Comparison of ENCODE assay signal across 7 cellular contexts in the genomic region with DNA sequence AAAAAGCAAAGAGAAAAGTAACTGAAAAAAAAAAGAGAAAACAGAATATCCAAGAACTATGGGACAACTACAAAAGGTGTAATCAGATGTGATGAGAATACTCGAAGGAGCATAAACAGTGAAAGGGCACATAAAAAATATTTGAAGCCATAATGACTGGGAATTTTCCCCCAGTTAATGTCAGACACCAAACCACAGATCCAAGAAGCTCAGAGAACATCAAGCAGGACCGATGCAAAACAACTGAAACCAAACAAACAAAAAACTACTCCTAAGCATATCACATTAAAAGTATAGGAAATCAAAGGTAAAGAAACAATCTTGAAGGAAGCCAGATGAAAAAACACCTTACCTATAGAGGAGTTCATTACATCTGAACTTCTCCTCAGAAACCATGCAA. TPM values are rescaled to one million over a fixed set of nuclear protein-coding genes. Genes with fewer than 3 reads are reported as not detected.
"Had no signal": no experiment of that assay in that cellular context is flagged by ENCODE, and none has a peak within 500 bp of the region (broad histone marks: within the 10 kb centered on the region; RNA-seq: fewer than 3 reads in every experiment).

No MANE protein-coding gene starts in this region.

- DNase-seq: IMR-90, KBM-7, KG1 had no signal

- H3K27ac ChIP-seq: HL-60 had no signal

- H3K27ac Mint-ChIP-seq: IgD-negative memory B cell had no signal

- H3K4me3 ChIP-seq: K562 had no signal

- ATAC-seq: HepG2, K562 had no signal

- H3K36me3 Mint-ChIP-seq: IgD-negative memory B cell had no signal

RNA-seq across cellular contexts. Expression of gene IRX5, which starts 27.6 kb away (rescaled TPM):
- total RNA-seq: HepG2, IMR-90 had no signal
- polyA plus RNA-seq: HepG2, IgD-negative memory B cell, IMR-90 had no signal
